8 cellular contexts compared by ENCODE assay signal in the genomic region with DNA sequence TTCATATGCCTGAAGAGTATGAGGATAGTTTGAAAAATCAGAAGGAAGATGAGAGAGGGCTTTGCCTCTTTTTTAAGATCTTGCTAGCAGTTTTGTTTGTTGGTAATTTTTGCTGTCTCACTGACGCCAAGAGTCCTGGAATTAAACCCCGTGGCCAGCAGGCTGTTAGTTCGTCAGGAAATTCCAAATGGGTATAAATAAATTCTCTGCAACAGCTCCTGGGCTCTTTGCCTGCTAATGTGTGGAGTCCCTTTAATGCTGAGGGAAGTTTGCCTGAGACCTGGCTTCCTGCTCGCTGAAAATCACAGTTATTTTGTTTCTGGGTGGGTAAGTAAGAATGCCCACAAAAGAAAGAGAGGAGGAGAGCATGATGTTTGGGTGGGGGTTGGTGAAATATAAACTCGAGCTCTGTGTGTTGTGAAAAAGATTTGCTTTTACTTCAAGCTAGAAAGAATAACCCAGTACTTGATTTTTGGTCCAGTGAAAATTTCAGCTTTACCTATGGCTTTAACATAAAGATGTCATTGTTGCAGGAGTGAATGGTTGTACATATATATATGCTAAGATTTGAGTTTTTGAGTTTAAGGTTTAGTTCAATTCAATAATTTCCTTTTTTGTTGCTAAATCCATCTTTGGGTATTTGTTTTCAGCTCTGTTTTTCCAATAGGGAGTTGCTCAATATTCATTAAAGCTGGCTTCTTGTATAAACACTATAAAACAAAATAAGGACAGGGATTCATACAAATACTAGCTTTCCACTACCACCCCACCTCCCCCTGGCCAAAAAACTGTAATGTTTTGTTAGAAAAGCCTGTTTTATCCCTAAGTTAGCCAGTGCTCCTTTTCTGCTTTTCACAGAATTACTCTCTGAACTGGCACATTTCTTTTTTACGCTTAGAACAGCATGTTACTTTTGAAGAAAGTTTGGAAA.
DNase-seq lines count a peak whose midpoint lies in the region; ATAC-seq, FAIRE-seq and TF ChIP-seq lines count a peak whose summit lies in the region.

No MANE protein-coding gene starts in this region.

- FAIRE-seq in HepG2 (lab: Jason Lieb, UNC), result peak; percentile 46

- H4K20me1 ChIP-seq in HepG2 (ENCODE audit: insufficient read depth, low read length), result peaks cover 20% of the 10 kb centered on the region; the same call in 1 of the 2 replicates

- peaks cover 35% of the 10 kb centered on the region for H3K4me1 ChIP-seq in HUES48 (ENCODE audit: control insufficient read depth, insufficient read depth, low read length)
- H3K4me1 ChIP-seq in HepG2 (ENCODE audit: insufficient read depth, low read length), result peaks cover 97% of the 10 kb centered on the region
- peaks cover 16 to 72% (median 42%) of the 10 kb centered on the region in 4 donors for H3K4me1 ChIP-seq in stomach
- H3K4me1 ChIP-seq in naive thymus-derived CD4-positive, alpha-beta T cell (ENCODE audit: control insufficient read depth in 2 of 2, insufficient read depth in 2 of 2, low read length in 2 of 2), result no peaks in the 10 kb centered on the region

- peak overlapping the region; percentile 59 for H3K4me2 ChIP-seq in HepG2 (ENCODE audit: low read depth, low read length)

- peaks cover 0 to 10% (median 5%) of the 10 kb centered on the region in 7 donors for H3K4me1 Mint-ChIP-seq in naive thymus-derived CD4-positive, alpha-beta T cell

- in situ Hi-C loops in HepG2 (cut with HindIII; ENCODE audit: extremely low pct_ligation_motif_present, low pct_unique_long_range_greater_than_20kb), result no loop called here

- TF ChIP-seq POLR2A in HepG2 (IDR thresholded peaks at IDR 0.05; ENCODE audit: insufficient read depth in 1 of 2, low read depth in 2 of 2, low read length in 2 of 2) (no peak), stomach (IDR thresholded peaks at IDR 0.05) (peak in 1 of 4 donors; percentile 18)

- intact Hi-C loops in HepG2 (cut with micrococcal nuclease; ENCODE audit: unreplicated experiment), result no loop called here
- intact Hi-C loops in stomach (cut with DNase I; ENCODE audit: low total_unique reads), result no loop called here
- intact Hi-C loops in naive thymus-derived CD4-positive, alpha-beta T cell (cut with micrococcal nuclease), result no loop called here

- H3K79me2 ChIP-seq in HepG2 (ENCODE audit: insufficient read depth, low read length), result peaks cover 98% of the 10 kb centered on the region

- H3K27me3 ChIP-seq in HUES48 (ENCODE audit: control insufficient read depth, insufficient read depth, low read length) (no peaks in the 10 kb centered on the region), HepG2 (ENCODE audit: control insufficient read depth in 1 of 2, insufficient read depth in 2 of 2, low read length in 2 of 2) (no peaks in the 10 kb centered on the region), stomach (no peaks in the 10 kb centered on the region)
- no peaks in the 10 kb centered on the region for H3K27me3 ChIP-seq in naive thymus-derived CD4-positive, alpha-beta T cell (ENCODE audit: control insufficient read depth in 2 of 2, insufficient read depth in 2 of 2, low read length in 2 of 2)

- TF ChIP-seq CTCF in HepG2 (CRISPR knock-in tag; IDR thresholded peaks at IDR 0.05), result no peak
- TF ChIP-seq CTCF in stomach (IDR thresholded peaks at IDR 0.05), result no peak

- no peaks in the 10 kb centered on the region for H3K36me3 ChIP-seq in HUES48 (ENCODE audit: control insufficient read depth, insufficient read depth, low read length)
- peaks cover 6 to 37% of the 10 kb centered on the region in 2 experiments; a peak in 4 of 5 replicates for H3K36me3 ChIP-seq in HepG2 (replicated peaks in 1 of 2; ENCODE audit: control insufficient read depth in 1 of 2, insufficient read depth in 2 of 2, low read length in 2 of 2)
- no peaks in the 10 kb centered on the region for H3K36me3 ChIP-seq in stomach
- no peaks in the 10 kb centered on the region for H3K36me3 ChIP-seq in naive thymus-derived CD4-positive, alpha-beta T cell (ENCODE audit: control insufficient read depth in 2 of 3, insufficient read depth in 3 of 3, low read length in 3 of 3)

- no peaks in the 10 kb centered on the region for H3K9me3 ChIP-seq in HUES48 (ENCODE audit: control insufficient read depth, insufficient read depth, low read length)
- H3K9me3 ChIP-seq in HepG2 (ENCODE audit: low read length), result no peaks in the 10 kb centered on the region
- H3K9me3 ChIP-seq in stomach, result no peaks in the 10 kb centered on the region
- no peaks in the 10 kb centered on the region for H3K9me3 ChIP-seq in naive thymus-derived CD4-positive, alpha-beta T cell (ENCODE audit: control insufficient read depth in 2 of 3, low read length in 3 of 3)

- H3K9me3 Mint-ChIP-seq in naive thymus-derived CD4-positive, alpha-beta T cell, result no peaks in the 10 kb centered on the region

- no peak for ATAC-seq in HepG2
- ATAC-seq in naive thymus-derived CD4-positive, alpha-beta T cell, result no peak

- H3K9ac ChIP-seq in HUES48 (ENCODE audit: low read depth, low read length), result peak overlapping the region; percentile 56; the same call in 1 of the 2 replicates
- H3K9ac ChIP-seq in HepG2 (ENCODE audit: insufficient read depth, low read depth, low read length), result peak overlapping the region; percentile 53

- POLR2A ChIA-PET in HepG2 (lab: Yijun Ruan, JAX), result interaction anchor here (0.9 to 5.0 kb wide), 7 partner anchors 10 to 61 kb away, joined by 3 to 63 read pairs (median 6); no protein-coding TSS in a partner anchor
- POLR2A ChIA-PET in naive thymus-derived CD4-positive, alpha-beta T cell (lab: Charles Lee), result no interaction called here

- peaks cover 0 to 8% (median 2%) of the 10 kb centered on the region in 5 donors for H3K27me3 Mint-ChIP-seq in naive thymus-derived CD4-positive, alpha-beta T cell

- CTCF ChIA-PET in HepG2 (lab: Yijun Ruan, JAX; ENCODE audit: low intra/inter-chr PET ratio, low total read pairs), result no interaction called here
- CTCF ChIA-PET in naive thymus-derived CD4-positive, alpha-beta T cell (lab: Charles Lee), result no interaction called here

- H3K4me3 ChIP-seq in HUES48 (ENCODE audit: low read depth, low read length) (no peak overlapping the region), HepG2 (replicated peaks in 1 of 3; ENCODE audit: insufficient read depth in 1 of 3, low read depth in 2 of 3, low read length in 3 of 3) (peak overlapping the region in 2 of 3 experiments; percentile 17 to 25; a peak in 1 of 6 replicates), stomach (peak overlapping the region in 3 of 4 donors; percentile 2 to 24 (median 14))
- no peak overlapping the region for H3K4me3 ChIP-seq in naive thymus-derived CD4-positive, alpha-beta T cell (ENCODE audit: low read length)

- 51% methylated on average over 6 of the region's 6 CpGs for WGBS in HepG2 (ENCODE audit: low lambda C conversion rate)
- 17 to 23% (median 20%) methylated on average over 6 of the region's 6 CpGs for WGBS in stomach, 5 donors

- peak overlapping the region in 1 of 9 donors; percentile 81 for H3K27ac Mint-ChIP-seq in naive thymus-derived CD4-positive, alpha-beta T cell

- DNase-seq in cerebellum (ENCODE audit: low spot score), result peak; percentile 81
- DNase-seq in HepG2 (ENCODE audit: low spot score), result no peak
- DNase-seq in stomach, result no peak
- no peak for DNase-seq in T-helper 1 cell
- DNase-seq in NCI-H146 (lab: John Stamatoyannopoulos, UW), result no peak
- DNase-seq in stimulated activated CD4-positive, alpha-beta T cell treated with anti-CD3 and anti-CD28 coated beads, Interleukin-2, amount 100 ng/mL, for 24 hours, result no peak
- no peak for DNase-seq in naive thymus-derived CD4-positive, alpha-beta T cell

- peak overlapping the region in 1 of 10 donors; percentile 5 for H3K4me3 Mint-ChIP-seq in naive thymus-derived CD4-positive, alpha-beta T cell

- TF ChIP-seq RAD21 in HepG2 (CRISPR knock-in tag; IDR thresholded peaks at IDR 0.05), result no peak

- H2AFZ ChIP-seq in HepG2 (ENCODE audit: low read length), result no peak overlapping the region

- H3K36me3 Mint-ChIP-seq in naive thymus-derived CD4-positive, alpha-beta T cell, result no peaks in the 10 kb centered on the region

- TF ChIP-seq EP300 in HepG2 (IDR thresholded peaks at IDR 0.05; ENCODE audit: low read depth in 2 of 2, low read length in 2 of 2), result no peak
- no peak for TF ChIP-seq EP300 in HepG2 (CRISPR knock-in tag; IDR thresholded peaks at IDR 0.05; ENCODE audit: borderline replicate concordance)
- peak; percentile 16 for TF ChIP-seq EP300 in stomach (IDR thresholded peaks at IDR 0.05)

- H3K27ac ChIP-seq in HUES48 (ENCODE audit: low read depth, low read length) (peak overlapping the region; percentile 73), HepG2 (ENCODE audit: extremely low read length, insufficient read depth, low read length) (peak overlapping the region; percentile 49), stomach (peak overlapping the region in 4 of 5 donors; percentile 80 to 89 (median 83))
- no peak overlapping the region for H3K27ac ChIP-seq in naive thymus-derived CD4-positive, alpha-beta T cell (ENCODE audit: low read depth, low read length)

- no TSS peak for BruUV-seq in HepG2 (replicated peaks; lab: Mats Ljungman, UMichigan)

TF ChIP-seq in HepG2, 621 proteins besides CTCF, POLR2A, EP300 and RAD21:
- TF ChIP-seq RXRA (CRISPR knock-in tag; IDR thresholded peaks at IDR 0.05), result no peak
- no peak for TF ChIP-seq ETV6 (CRISPR knock-in tag; conservative IDR thresholded peaks at IDR 0.05)
- TF ChIP-seq JUNB (CRISPR knock-in tag; IDR thresholded peaks at IDR 0.05; ENCODE audit: borderline replicate concordance), result no peak
- TF ChIP-seq SAP130 (CRISPR knock-in tag; IDR thresholded peaks at IDR 0.05; ENCODE audit: low read depth), result no peak
- TF ChIP-seq TEAD2 (CRISPR knock-in tag; IDR thresholded peaks at IDR 0.05), result no peak
- TF ChIP-seq ZNF766 (CRISPR knock-in tag; IDR thresholded peaks at IDR 0.05; ENCODE audit: borderline replicate concordance), result no peak
- TF ChIP-seq HCFC1 (IDR thresholded peaks at IDR 0.05; ENCODE audit: low read depth, low read length), result no peak
- TF ChIP-seq POLR2G (IDR thresholded peaks at IDR 0.05; ENCODE audit: low read depth, low read length), result 0 out of 2 replicates have a peak, but pooled peaks have one; percentile 10
- TF ChIP-seq ELF1 (CRISPR knock-in tag; IDR thresholded peaks at IDR 0.05), result no peak
- peak; percentile 13; the same call in 1 of the 2 replicates for TF ChIP-seq RBFOX2 (IDR thresholded peaks at IDR 0.05; ENCODE audit: low read depth, low read length)
- no peak for TF ChIP-seq RORA (CRISPR knock-in tag; IDR thresholded peaks at IDR 0.05)
- no peak for TF ChIP-seq ZNF607 (CRISPR knock-in tag; IDR thresholded peaks at IDR 0.05; ENCODE audit: borderline replicate concordance)
- TF ChIP-seq, protein P1, sequence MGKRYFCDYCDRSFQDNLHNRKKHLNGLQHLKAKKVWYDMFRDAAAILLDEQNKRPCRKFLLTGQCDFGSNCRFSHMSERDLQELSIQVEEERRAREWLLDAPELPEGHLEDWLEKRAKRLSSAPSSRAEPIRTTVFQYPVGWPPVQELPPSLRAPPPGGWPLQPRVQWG (CRISPR knock-in tag; IDR thresholded peaks at IDR 0.05; ENCODE audit: borderline replicate concordance, low read depth), result no peak

Comparison
In these comparisons a context has a peak if more than half of its experiments do, and no peak if none do; other contexts are left out.
1. H3K4me3 ChIP-seq: peak in HepG2 (2 of 3) and stomach (3 of 4); none in HUES48 (single experiment) and naive thymus-derived CD4-positive, alpha-beta T cell (single experiment).